In the genomic region with DNA sequence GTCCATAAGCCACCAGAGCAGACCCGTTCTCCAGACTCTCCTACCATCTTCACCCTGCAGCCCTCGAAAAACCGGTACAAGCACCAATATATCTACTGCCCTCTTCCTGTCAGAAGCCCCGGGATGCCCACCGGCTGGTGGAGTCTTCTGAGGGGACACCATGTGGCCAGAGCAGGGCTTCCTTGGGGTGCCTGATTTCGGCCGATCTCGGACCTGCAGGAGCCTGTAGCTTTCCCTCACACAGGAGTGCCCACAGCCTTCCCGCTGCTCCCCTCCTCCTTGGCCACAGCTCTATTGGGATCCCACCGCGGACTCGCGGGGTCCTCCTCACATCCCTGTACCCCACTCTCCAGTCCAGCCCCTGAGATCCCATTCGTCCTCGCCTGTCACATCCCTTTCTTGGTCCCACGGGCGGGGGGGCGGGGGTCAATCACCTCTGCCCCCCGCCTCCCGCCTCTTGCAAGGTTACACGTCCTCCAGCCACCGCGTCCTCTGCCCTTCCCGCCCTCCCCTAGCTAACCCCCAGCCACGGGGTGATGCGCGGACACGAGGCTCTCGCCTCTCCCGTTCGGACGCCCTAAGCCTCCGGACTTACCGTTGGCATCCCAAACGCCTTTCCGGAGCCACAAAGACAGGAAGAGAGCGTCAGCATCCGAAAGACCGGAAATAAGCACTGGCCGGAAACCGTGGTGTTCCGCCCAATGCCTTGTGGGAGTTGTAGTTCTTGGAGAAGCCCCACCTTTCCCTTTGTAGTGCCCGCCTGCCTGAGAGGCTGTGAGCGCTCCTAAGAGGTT, we compare ENCODE assay signal across 8 cellular contexts. TPM values are rescaled to one million over a fixed set of nuclear protein-coding genes. Genes with fewer than 3 reads are reported as not detected.
DNase-seq lines count a peak whose midpoint lies in the region; TF ChIP-seq lines count a peak whose summit lies in the region.

A gene (minus strand): TSS at position 659 of the 794 bp plus-strand sequence. CDS start 784 bp downstream, outside the sequence.

- peak within 1 kb of the TSS; percentile 99 for H3K9ac ChIP-seq in neuronal stem cell (ENCODE audit: low read depth, low read length, poor library complexity)

- no peak within 1 kb of the TSS for H4K8ac ChIP-seq in neuronal stem cell (ENCODE audit: low read depth, low read length)

- peak within 1 kb of the TSS; percentile 97 for H3K23ac ChIP-seq in neuronal stem cell (ENCODE audit: low read depth, low read length, poor library complexity)

- H3K79me1 ChIP-seq in neuronal stem cell (ENCODE audit: low read depth, low read length): peaks cover 6% of the 10 kb centered on the region

- H2AK5ac ChIP-seq in neuronal stem cell (ENCODE audit: low read depth, low read length): peak within 1 kb of the TSS; percentile 93

- H3K4ac ChIP-seq in neuronal stem cell (ENCODE audit: low read length): no peak within 1 kb of the TSS

- peaks cover 11 to 43% of the 10 kb centered on the region in 2 donors for H3K36me3 ChIP-seq in neuronal stem cell (replicated peaks in 1 of 2; ENCODE audit: control insufficient read depth in 2 of 2, insufficient read depth in 2 of 2, low read length in 2 of 2)

- peak within 1 kb of the TSS; percentile 87 for H2AFZ ChIP-seq in neuronal stem cell (ENCODE audit: low read length)

- peak within 1 kb of the TSS; percentile 89 to 91 for H3K4me3 ChIP-seq in neuronal stem cell (ENCODE audit: low read length in 2 of 2)

- H2BK5ac ChIP-seq in neuronal stem cell (ENCODE audit: low read length): peak within 1 kb of the TSS; percentile 78

- WGBS in neuronal stem cell (ENCODE audit: extremely low coverage in 2 of 2, insufficient read length in 2 of 2, insufficient replicate concordance in 1 of 2), 2 donors: no CpG with 5 or more reads among the region's 44 CpGs

- peak within 1 kb of the TSS; percentile 67 for H3K14ac ChIP-seq in neuronal stem cell (ENCODE audit: low read length)

- peak within 1 kb of the TSS; percentile 94 for H3K18ac ChIP-seq in neuronal stem cell (ENCODE audit: low read length)

- no peak within 1 kb of the TSS for H4K91ac ChIP-seq in neuronal stem cell (ENCODE audit: low read depth, low read length, poor library complexity)

- peaks cover 4 to 6% of the 10 kb centered on the region in 2 donors for H3K4me1 ChIP-seq in neuronal stem cell (ENCODE audit: control insufficient read depth in 2 of 2, insufficient read depth in 1 of 2, low read depth in 1 of 2, low read length in 2 of 2)

- H3K4me2 ChIP-seq in neuronal stem cell (ENCODE audit: insufficient read depth, low read length, poor library complexity, severe bottlenecking): peak within 1 kb of the TSS; percentile 89

- no peaks in the 10 kb centered on the region for H3K27me3 ChIP-seq in neuronal stem cell (ENCODE audit: control insufficient read depth in 3 of 3, insufficient read depth in 3 of 3, low read depth in 1 of 3, low read length in 3 of 3)

- H3K27ac ChIP-seq in neuronal stem cell (replicated peaks; ENCODE audit: low read length): no peak within 1 kb of the TSS

- peak within 1 kb of the TSS; percentile 13 for H2BK15ac ChIP-seq in neuronal stem cell (ENCODE audit: low read length)

- DNase-seq in EL: peak; percentile 93
- peak; percentile 90 for DNase-seq in H4 (ENCODE audit: low spot score)
- peak; percentile 95 for DNase-seq in M059J (ENCODE audit: low read depth)
- peak; percentile 91 for DNase-seq in SIG-M5 (lab: John Stamatoyannopoulos, UW)
- peak; percentile 72 for DNase-seq in activated gamma-delta T cell treated with anti-CD3 and anti-CD28 coated beads, Interleukin-2, amount 50 U/mL, for 16 hours (ENCODE audit: low read depth)
- DNase-seq in foreskin melanocyte: peak; percentile 84
- DNase-seq in neuronal stem cell (ENCODE audit: low spot score): peak; percentile 91

- H2BK120ac ChIP-seq in neuronal stem cell (ENCODE audit: low read depth, low read length): no peak within 1 kb of the TSS

- TF ChIP-seq CTCF in subcutaneous adipose tissue (IDR thresholded peaks at IDR 0.05; ENCODE audit: low read depth): no peak

- H3K9me3 ChIP-seq in neuronal stem cell (replicated peaks in 1 of 2; ENCODE audit: control insufficient read depth in 2 of 2, insufficient read depth in 1 of 2, low read depth in 1 of 2, low read length in 2 of 2): peaks cover 0 to 6% of the 10 kb centered on the region in 2 donors

- no peak within 1 kb of the TSS for H2BK12ac ChIP-seq in neuronal stem cell (ENCODE audit: low read length)

RNA-seq across cellular contexts. Expression of the gene that starts here (rescaled TPM):
- total RNA-seq in H4 (2014; rRNA removed; shearing (Covaris generic)): 874 and 1,103 TPM in 2 replicates
- total RNA-seq in M059J (2014; rRNA removed; shearing (Covaris generic)): 1,065 and 1,666 TPM in 2 replicates
- 352 TPM for polyA plus RNA-seq in neuronal stem cell (2013, experiment 1 of 2)
- 349 TPM for polyA plus RNA-seq in neuronal stem cell (2013, experiment 2 of 2)
- total RNA-seq in subcutaneous adipose tissue: 100 to 1,000 TPM; 117 to 238 (median 185) TPM
